Comparison of ENCODE assay signal across 12 cellular contexts in the genomic region with DNA sequence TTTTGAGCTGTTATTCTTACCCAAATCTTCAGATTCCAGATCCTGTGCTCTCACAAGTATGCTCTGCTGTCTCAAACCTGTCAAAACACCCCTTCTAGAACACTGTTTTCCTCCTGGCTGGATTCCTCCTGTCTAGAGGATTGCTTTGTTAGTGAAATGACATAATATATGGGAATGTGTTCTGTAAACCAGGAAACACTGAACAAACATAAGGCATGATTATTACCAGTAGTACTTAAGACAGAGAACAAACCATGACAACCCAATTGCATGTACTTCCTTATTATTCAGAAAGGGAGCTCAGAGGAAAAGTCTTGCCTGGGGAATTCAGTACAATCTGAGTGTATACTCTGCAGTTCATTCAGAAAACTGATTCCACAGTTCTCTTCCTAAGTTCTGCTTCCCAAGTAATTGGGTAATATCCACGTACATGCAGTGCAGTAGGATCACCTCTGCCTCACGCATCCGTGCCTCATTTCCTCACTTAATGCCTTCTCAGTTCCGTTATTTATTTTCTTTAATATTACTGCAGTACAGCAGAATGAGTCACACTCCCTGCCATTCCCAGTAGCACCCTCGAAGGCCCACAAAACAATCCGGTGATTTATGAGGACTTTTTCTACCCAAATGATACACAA.
DNase-seq lines count a peak whose midpoint lies in the region; ATAC-seq and TF ChIP-seq lines count a peak whose summit lies in the region.
"Had no signal": no experiment of that assay in that cellular context is flagged by ENCODE, and none has a peak within 500 bp of the region (broad histone marks: within the 10 kb centered on the region; RNA-seq: fewer than 3 reads in every experiment).

No MANE protein-coding gene starts in this region.

- no peak overlapping the region for H3K4me3 ChIP-seq in fibroblast of mammary gland (ENCODE audit: control insufficient read depth, low read depth, low read length)

- H3K27ac ChIP-seq in RWPE1: peak overlapping the region; percentile 31; the same call in 1 of the 2 replicates

- TF ChIP-seq CTCF in RWPE1 (conservative IDR thresholded peaks at IDR 0.05; ENCODE audit: low read depth): no peak
- TF ChIP-seq CTCF in fibroblast of mammary gland (conservative IDR thresholded peaks at IDR 0.05; ENCODE audit: control insufficient read depth, insufficient read depth, low read depth, low read length): no peak

- ATAC-seq in HG03354 (IDR thresholded peaks at IDR 0.05; ENCODE audit: poor library complexity, severe bottlenecking, unreplicated experiment): no peak

- DNase-seq in Daoy (ENCODE audit: low read depth) (peak; percentile 90), RWPE1 (ENCODE audit: low spot score) (peak; percentile 19), fibroblast of mammary gland (ENCODE audit: low read depth) (peak; percentile 71), pulmonary artery endothelial cell (ENCODE audit: low read depth, low spot score) (peak; percentile 97), iPS-NIHi7 (ENCODE audit: extremely low spot score) (no peak), DMS79 (lab: John Stamatoyannopoulos, UW) (no peak), occipital lobe (lab: John Stamatoyannopoulos, UW) (no peak)
- DNase-seq: activated T-cell treated with anti-CD3 and anti-CD28 coated beads, Interleukin-2, amount 50 U/mL, for 24 hours; naive B cell; NCI-H1436 treated with DMSO at 0.1 percent for 48 hours; SHP77 treated with DMSO at 0.1 percent for 48 hours had no signal

- CTCF ChIA-PET in RWPE1 (lab: Yijun Ruan, JAX): interaction anchor here (0.6 kb wide), 1 partner anchor 423 kb away, joined by 3 read pairs; no protein-coding TSS in a partner anchor

- POLR2A ChIA-PET in RWPE1 (lab: Yijun Ruan, JAX; ENCODE audit: low non-redundant PET): no interaction called here

Comparison
In these comparisons a context has a peak if more than half of its experiments do, and no peak if none do; other contexts are left out.
1. DNase-seq: peak in Daoy (single experiment), RWPE1 (single experiment), fibroblast of mammary gland (single experiment) and pulmonary artery endothelial cell (single experiment); none in iPS-NIHi7 (single experiment), DMS79 (single experiment) and occipital lobe (single experiment).